ENCODE assay signal across 8 cellular contexts in genomic region chr1:85047472-85048295, GRCh38. TPM values are rescaled to one million over a fixed set of nuclear protein-coding genes. Genes with fewer than 3 reads are reported as not detected.
A peak's percentile ranks its signal among the peaks of the same experiment; 100 is the strongest.
DNase-seq lines count a peak whose midpoint lies in the region; TF ChIP-seq lines count a peak whose summit lies in the region.

No MANE protein-coding gene starts in this region.

- peak overlapping the region; percentile 62 for H3K4me3 ChIP-seq in HEK293 (ENCODE audit: low read depth, low read length)
- peak overlapping the region; percentile 55 for H3K4me3 ChIP-seq in colonic mucosa
- H3K4me3 ChIP-seq in mononuclear cell (ENCODE audit: low read length): peak overlapping the region; percentile 10

- H3K36me3 Mint-ChIP-seq in activated CD4-positive, alpha-beta T cell treated with anti-CD3 and anti-CD28 coated beads, Interleukin-2, amount 10 ng/mL, durations not matched to agents 24 days and 14 days (ENCODE audit: low read depth): no peaks in the 10 kb centered on the region

- CTCF ChIA-PET in HEK293 (lab: Yijun Ruan, JAX): interaction anchor here (0.6 to 2.0 kb wide), 3 partner anchors 103 to 216 kb away, joined by 3 to 11 read pairs (median 3); no protein-coding TSS in a partner anchor

- H3K9me3 ChIP-seq in HEK293 (ENCODE audit: control insufficient read depth, insufficient read depth, low read depth, low read length) (no peaks in the 10 kb centered on the region), colonic mucosa (no peaks in the 10 kb centered on the region), mononuclear cell (ENCODE audit: low read depth, low read length) (no peaks in the 10 kb centered on the region)

- H3K4me1 ChIP-seq in HEK293 (ENCODE audit: control insufficient read depth, insufficient read depth, low read length) (peaks cover 8% of the 10 kb centered on the region), colonic mucosa (no peaks in the 10 kb centered on the region), mononuclear cell (ENCODE audit: insufficient read depth, low read length) (peaks cover 17% of the 10 kb centered on the region)

- no peak overlapping the region for H3K27ac Mint-ChIP-seq in activated CD4-positive, alpha-beta T cell treated with anti-CD3 and anti-CD28 coated beads, Interleukin-2, amount 10 ng/mL, durations not matched to agents 24 days and 14 days

- H3K9me3 Mint-ChIP-seq in activated CD4-positive, alpha-beta T cell treated with anti-CD3 and anti-CD28 coated beads, Interleukin-2, amount 10 ng/mL, durations not matched to agents 24 days and 14 days: no peaks in the 10 kb centered on the region

- H3K4me1 Mint-ChIP-seq in activated CD4-positive, alpha-beta T cell treated with anti-CD3 and anti-CD28 coated beads, Interleukin-2, amount 10 ng/mL, durations not matched to agents 24 days and 14 days: peaks cover 26% of the 10 kb centered on the region

- peak; percentile 60 for DNase-seq in activated CD4-positive, alpha-beta T cell treated with anti-CD3 and anti-CD28 coated beads, Interleukin-2, amount 10 ng/mL, durations not matched to agents 24 days and 14 days
- DNase-seq in activated CD4-positive, alpha-beta T cell treated with anti-CD3 and anti-CD28 coated beads for 48 hours: no peak
- peak; percentile 16 for DNase-seq in NCI-H146 (lab: John Stamatoyannopoulos, UW)
- DNase-seq in colonic mucosa: peak; percentile 20
- DNase-seq in germinal center (ENCODE audit: low spot score): no peak
- no peak for DNase-seq in HUDEP-2 (lab: John Stamatoyannopoulos, UW; ENCODE audit: unreplicated experiment in 76 of 76)

- no peak for TF ChIP-seq CTCF in HEK293 (tag by site-specific recombination; IDR thresholded peaks at IDR 0.05)
- TF ChIP-seq CTCF in colonic mucosa (IDR thresholded peaks at IDR 0.05): no peak

- H3K9ac ChIP-seq in colonic mucosa (ENCODE audit: low read depth in 2 of 2, low read length in 2 of 2): peak overlapping the region in 1 of 2 donors; percentile 43

- intact Hi-C loops in activated CD4-positive, alpha-beta T cell treated with anti-CD3 and anti-CD28 coated beads, Interleukin-2, amount 10 ng/mL, durations not matched to agents 24 days and 14 days (cut with micrococcal nuclease): loop anchor here (1.0 to 2.0 kb wide), 3 partner anchors 15 to 211 kb away; partner anchors contain the start of gene C1orf52
- intact Hi-C loops in colonic mucosa (cut with DNase I): no loop called here

- H3K27me3 ChIP-seq in colonic mucosa: peaks cover 33% of the 10 kb centered on the region
- peaks cover 70% of the 10 kb centered on the region for H3K27me3 ChIP-seq in mononuclear cell (ENCODE audit: insufficient read depth, low read length)

- peaks cover 3 to 4% of the 10 kb centered on the region in 2 experiments; a peak in 2 of 3 replicates for H3K36me3 ChIP-seq in HEK293 (ENCODE audit: control insufficient read depth in 2 of 2, insufficient read depth in 1 of 2, low read length in 2 of 2)
- H3K36me3 ChIP-seq in colonic mucosa: no peaks in the 10 kb centered on the region

- H3K27ac ChIP-seq in HEK293 (ENCODE audit: extremely low read depth, low read depth, low read length) (peak overlapping the region; percentile 85; the same call in 1 of the 2 replicates), colonic mucosa (no peak overlapping the region)

- H3K4me3 Mint-ChIP-seq in activated CD4-positive, alpha-beta T cell treated with anti-CD3 and anti-CD28 coated beads, Interleukin-2, amount 10 ng/mL, durations not matched to agents 24 days and 14 days: peak overlapping the region; percentile 65

- POLR2A ChIA-PET in HEK293 (lab: Yijun Ruan, JAX): interaction anchor here (1.4 to 2.6 kb wide), 4 partner anchors 10 to 229 kb away, joined by 3 to 14 read pairs (median 4); partner anchors contain the start of gene BCL10

- H3K27me3 Mint-ChIP-seq in activated CD4-positive, alpha-beta T cell treated with anti-CD3 and anti-CD28 coated beads, Interleukin-2, amount 10 ng/mL, durations not matched to agents 24 days and 14 days: peaks cover 49% of the 10 kb centered on the region

TF ChIP-seq in HEK293, 187 proteins besides CTCF, POLR2A, EP300 and RAD21 (continues in another document):
- TF ChIP-seq ZNF324 (tag by site-specific recombination; IDR thresholded peaks at IDR 0.05) (no peak), ZNF488 (tag by site-specific recombination; IDR thresholded peaks at IDR 0.05) (no peak), ZXDB (tag by site-specific recombination; IDR thresholded peaks at IDR 0.05) (0 out of 2 replicates have a peak, but pooled peaks have one; percentile 14), ZNF518A (tag by site-specific recombination; conservative IDR thresholded peaks at IDR 0.05; ENCODE audit: low read depth) (no peak), ZBTB17 (tag by site-specific recombination; IDR thresholded peaks at IDR 0.05) (0 out of 2 replicates have a peak, but pooled peaks have one; percentile 31), WT1 (tag by site-specific recombination; IDR thresholded peaks at IDR 0.05) (no peak), ZBTB10 (tag by site-specific recombination; IDR thresholded peaks at IDR 0.05) (0 out of 2 replicates have a peak, but pooled peaks have one; percentile 30), ZFP37 (tag by site-specific recombination; IDR thresholded peaks at IDR 0.05) (0 out of 2 replicates have a peak, but pooled peaks have one; percentile 47), EGR2 (tag by site-specific recombination; IDR thresholded peaks at IDR 0.05; ENCODE audit: low read depth) (peak; percentile 45; the same call in 1 of the 2 replicates), ZNF132 (tag by site-specific recombination; IDR thresholded peaks at IDR 0.05; ENCODE audit: borderline replicate concordance) (no peak), SCRT1 (tag by site-specific recombination; IDR thresholded peaks at IDR 0.05; ENCODE audit: borderline replicate concordance) (no peak)

RNA-seq across cellular contexts. Expression of gene MCOLN3, which starts 0.6 kb away (rescaled TPM):
- total RNA-seq in activated CD4-positive, alpha-beta T cell treated with anti-CD3 and anti-CD28 coated beads, Interleukin-2, amount 10 ng/mL, durations not matched to agents 24 days and 14 days: 0.51 and 0.66 TPM in 2 replicates
- total RNA-seq in colonic mucosa (1 to 10 TPM in 1 of 2 donors, under 1 TPM in 1; 0.98 to 1.1 TPM), mononuclear cell (0.63 TPM)

RNA-seq across cellular contexts. Expression of gene MCOLN2, which starts 50.8 kb away (rescaled TPM):
- 92.3 and 95.6 TPM in 2 replicates for total RNA-seq in activated CD4-positive, alpha-beta T cell treated with anti-CD3 and anti-CD28 coated beads, Interleukin-2, amount 10 ng/mL, durations not matched to agents 24 days and 14 days
- total RNA-seq in colonic mucosa (10 to 100 TPM; 15.4 to 21.6 TPM), mononuclear cell (14.1 TPM)

Comparison
In these comparisons a context has a peak if more than half of its experiments do, and no peak if none do; other contexts are left out.
1. DNase-seq: peak in activated CD4-positive, alpha-beta T cell treated with anti-CD3 and anti-CD28 coated beads, Interleukin-2, amount 10 ng/mL, durations not matched to agents 24 days and 14 days (single experiment), NCI-H146 (single experiment) and colonic mucosa (single experiment); none in activated CD4-positive, alpha-beta T cell treated with anti-CD3 and anti-CD28 coated beads for 48 hours (single experiment), germinal center (single experiment) and HUDEP-2 (0 of 76).
2. H3K4me3 ChIP-seq: peak in every context shown above with its lines; median percentile 62 in HEK293; 55 in colonic mucosa; 10 in mononuclear cell.